In genomic region chr10:103895458-103896186, GRCh38 we compare ENCODE assay signal across 9 cellular contexts. TPM values are rescaled to one million over a fixed set of nuclear protein-coding genes. Genes with fewer than 3 reads are reported as not detected.
A peak's percentile ranks its signal among the peaks of the same experiment; 100 is the strongest.
DNase-seq lines count a peak whose midpoint lies in the region; ATAC-seq and TF ChIP-seq lines count a peak whose summit lies in the region.
"Had no signal": no experiment of that assay in that cellular context is flagged by ENCODE, and none has a peak within 500 bp of the region (broad histone marks: within the 10 kb centered on the region; RNA-seq: fewer than 3 reads in every experiment).

No MANE protein-coding gene starts in this region.

- no peak for DNase-seq in activated CD8-positive, alpha-beta T cell treated with anti-CD3 and anti-CD28 coated beads for 36 hours
- no peak for DNase-seq in Right ventricle myocardium superior
- no peak for DNase-seq in stimulated activated effector memory CD8-positive, alpha-beta T cell treated with anti-CD3 and anti-CD28 coated beads, Interleukin-12 subunit alpha, Interleukin-12 subunit beta, amount 100 ng/mL, for 72 hours (ENCODE audit: low spot score in 2 of 2)
- DNase-seq in middle frontal gyrus (ENCODE audit: extremely low spot score, low spot score), result no peak
- no peak for DNase-seq in NCI-H1930 (lab: John Stamatoyannopoulos, UW)
- DNase-seq: H7 had no signal

- H3K27me3 Mint-ChIP-seq in activated CD8-positive, alpha-beta T cell treated with anti-CD3 and anti-CD28 coated beads for 36 hours, result no peaks in the 10 kb centered on the region

- POLR2A ChIA-PET in HEK293 (lab: Yijun Ruan, JAX), result no interaction called here
- POLR2A ChIA-PET in activated CD8-positive, alpha-beta T cell treated with anti-CD3 and anti-CD28 coated beads for 36 hours (lab: Charles Lee), result interaction anchor here (1.0 to 2.0 kb wide), 2 partner anchors 12 to 16 kb away, joined by 3 to 6 read pairs; no protein-coding TSS in a partner anchor

- H3K36me3 Mint-ChIP-seq in activated CD8-positive, alpha-beta T cell treated with anti-CD3 and anti-CD28 coated beads for 36 hours (ENCODE audit: low read depth), result peaks cover 23% of the 10 kb centered on the region
- peaks cover 64% of the 10 kb centered on the region for H3K36me3 Mint-ChIP-seq in stimulated activated effector memory CD8-positive, alpha-beta T cell treated with anti-CD3 and anti-CD28 coated beads, Interleukin-12 subunit alpha, Interleukin-12 subunit beta, amount 100 ng/mL, for 72 hours

- intact Hi-C loops in activated CD8-positive, alpha-beta T cell treated with anti-CD3 and anti-CD28 coated beads for 36 hours (cut with micrococcal nuclease), result no loop called here
- intact Hi-C loops in Right ventricle myocardium superior (cut with DNase I), result no loop called here

- H3K36me3 ChIP-seq in HEK293 (ENCODE audit: control insufficient read depth in 2 of 2, insufficient read depth in 1 of 2, low read length in 2 of 2), result peaks cover 0 to 25% of the 10 kb centered on the region in 2 experiments; a peak in 1 of 3 replicates

- H3K27ac ChIP-seq in HEK293 (ENCODE audit: extremely low read depth, low read depth, low read length), result peak overlapping the region; percentile 7; the same call in 1 of the 2 replicates

- no peak for TF ChIP-seq CTCF in HEK293 (tag by site-specific recombination; IDR thresholded peaks at IDR 0.05)
- TF ChIP-seq CTCF in activated CD8-positive, alpha-beta T cell treated with anti-CD3 and anti-CD28 coated beads for 36 hours (IDR thresholded peaks at IDR 0.05), result no peak

- no peaks in the 10 kb centered on the region for H3K9me3 ChIP-seq in HEK293 (ENCODE audit: control insufficient read depth, insufficient read depth, low read depth, low read length)

- H3K4me3 ChIP-seq in HEK293 (ENCODE audit: low read depth, low read length), result no peak overlapping the region

- H3K4me1 ChIP-seq in HEK293 (ENCODE audit: control insufficient read depth, insufficient read depth, low read length), result peaks cover 23% of the 10 kb centered on the region

- ATAC-seq in activated CD8-positive, alpha-beta T cell treated with anti-CD3 and anti-CD28 coated beads for 36 hours, result peak; percentile 82
- peak; percentile 60 for ATAC-seq in Right ventricle myocardium superior (ENCODE audit: poor library complexity)
- ATAC-seq in stimulated activated effector memory CD8-positive, alpha-beta T cell treated with anti-CD3 and anti-CD28 coated beads, Interleukin-12 subunit alpha, Interleukin-12 subunit beta, amount 100 ng/mL, for 72 hours, result peak; percentile 89
- ATAC-seq in HG02610 (IDR thresholded peaks at IDR 0.05; ENCODE audit: unreplicated experiment), result no peak
- no peak for ATAC-seq in HG02763 (IDR thresholded peaks at IDR 0.05; ENCODE audit: unreplicated experiment)

- CTCF ChIA-PET in HEK293 (lab: Yijun Ruan, JAX), result interaction anchor here (0.7 to 2.0 kb wide), 5 partner anchors 11 to 315 kb away, joined by 3 to 11 read pairs (median 3); partner anchors contain the start of gene STN1
- CTCF ChIA-PET in activated CD8-positive, alpha-beta T cell treated with anti-CD3 and anti-CD28 coated beads for 36 hours (lab: Charles Lee), result interaction anchor here (1.0 to 2.6 kb wide), 4 partner anchors 10 to 243 kb away, joined by 3 to 11 read pairs (median 3); no protein-coding TSS in a partner anchor

- H3K4me1 Mint-ChIP-seq in activated CD8-positive, alpha-beta T cell treated with anti-CD3 and anti-CD28 coated beads for 36 hours (ENCODE audit: low read depth), result peaks cover 32% of the 10 kb centered on the region
- peaks cover 38% of the 10 kb centered on the region for H3K4me1 Mint-ChIP-seq in stimulated activated effector memory CD8-positive, alpha-beta T cell treated with anti-CD3 and anti-CD28 coated beads, Interleukin-12 subunit alpha, Interleukin-12 subunit beta, amount 100 ng/mL, for 72 hours

- H3K4me3 Mint-ChIP-seq in activated CD8-positive, alpha-beta T cell treated with anti-CD3 and anti-CD28 coated beads for 36 hours, result no peak overlapping the region
- H3K4me3 Mint-ChIP-seq in stimulated activated effector memory CD8-positive, alpha-beta T cell treated with anti-CD3 and anti-CD28 coated beads, Interleukin-12 subunit alpha, Interleukin-12 subunit beta, amount 100 ng/mL, for 72 hours, result peak overlapping the region; percentile 31

- peak overlapping the region; percentile 69 for H3K27ac Mint-ChIP-seq in activated CD8-positive, alpha-beta T cell treated with anti-CD3 and anti-CD28 coated beads for 36 hours
- H3K27ac Mint-ChIP-seq in stimulated activated effector memory CD8-positive, alpha-beta T cell treated with anti-CD3 and anti-CD28 coated beads, Interleukin-12 subunit alpha, Interleukin-12 subunit beta, amount 100 ng/mL, for 72 hours, result peak overlapping the region; percentile 94

- H3K9me3 Mint-ChIP-seq in activated CD8-positive, alpha-beta T cell treated with anti-CD3 and anti-CD28 coated beads for 36 hours, result no peaks in the 10 kb centered on the region
- H3K9me3 Mint-ChIP-seq in stimulated activated effector memory CD8-positive, alpha-beta T cell treated with anti-CD3 and anti-CD28 coated beads, Interleukin-12 subunit alpha, Interleukin-12 subunit beta, amount 100 ng/mL, for 72 hours, result no peaks in the 10 kb centered on the region

TF ChIP-seq in HEK293, 187 proteins besides CTCF, POLR2A, EP300 and RAD21:
- TF ChIP-seq SP7 (tag by site-specific recombination; IDR thresholded peaks at IDR 0.05), result 0 out of 2 replicates have a peak, but pooled peaks have one; percentile 12
- TF ChIP-seq TCF7L2 (IDR thresholded peaks at IDR 0.05; ENCODE audit: borderline replicate concordance, low read depth, low read length), result 0 out of 2 replicates have a peak, but pooled peaks have one; percentile 30
- TF ChIP-seq ZNF560 (tag by site-specific recombination; IDR thresholded peaks at IDR 0.05; ENCODE audit: borderline replicate concordance), result no peak
- peak; percentile 35; the same call in 1 of the 2 replicates for TF ChIP-seq TRIM28 (IDR thresholded peaks at IDR 0.05; ENCODE audit: borderline replicate concordance, low read length)

RNA-seq across cellular contexts. Expression of gene STN1, which starts 22.4 kb away (rescaled TPM):
- total RNA-seq in activated CD8-positive, alpha-beta T cell treated with anti-CD3 and anti-CD28 coated beads for 36 hours, result 10 to 100 TPM; 32.1 to 32.4 TPM
- total RNA-seq in Right ventricle myocardium superior, result 29.7 TPM

RNA-seq across cellular contexts. Expression of gene SH3PXD2A, which starts 40.2 kb away (rescaled TPM):
- 1 to 10 TPM; 6.5 to 7.4 TPM for total RNA-seq in activated CD8-positive, alpha-beta T cell treated with anti-CD3 and anti-CD28 coated beads for 36 hours
- total RNA-seq in Right ventricle myocardium superior, result 27.0 TPM

Comparison
In these comparisons a context has a peak if more than half of its experiments do, and no peak if none do; other contexts are left out.
1. ATAC-seq: peak in activated CD8-positive, alpha-beta T cell treated with anti-CD3 and anti-CD28 coated beads for 36 hours (single experiment), Right ventricle myocardium superior (single experiment) and stimulated activated effector memory CD8-positive, alpha-beta T cell treated with anti-CD3 and anti-CD28 coated beads, Interleukin-12 subunit alpha, Interleukin-12 subunit beta, amount 100 ng/mL, for 72 hours (single experiment); none in HG02610 (single experiment) and HG02763 (single experiment).